Comparison of ENCODE assay signal across 1 cellular context in genomic region chr13:25232937-25233515, GRCh38.
TF ChIP-seq lines count a peak whose summit lies in the region.

No MANE protein-coding gene starts in this region.

TF ChIP-seq in WTC11, 78 proteins besides CTCF, POLR2A, EP300 and RAD21 (continued from another document):
- TF ChIP-seq PREB (CRISPR knock-in tag; IDR thresholded peaks at IDR 0.05; ENCODE audit: borderline replicate concordance) (no peak), GABPB1 (CRISPR knock-in tag; IDR thresholded peaks at IDR 0.05) (no peak), ZNF121 (CRISPR knock-in tag; IDR thresholded peaks at IDR 0.05) (no peak), CBFB (CRISPR knock-in tag; IDR thresholded peaks at IDR 0.05; ENCODE audit: low read depth) (no peak), ATF6 (CRISPR knock-in tag; IDR thresholded peaks at IDR 0.05) (no peak), ATF2 (CRISPR knock-in tag; IDR thresholded peaks at IDR 0.05; ENCODE audit: borderline replicate concordance, low read depth) (no peak), ATF3 (CRISPR knock-in tag; conservative IDR thresholded peaks at IDR 0.05) (no peak)
